Comparison of ENCODE assay signal across 8 cellular contexts in genomic region chr6:44304282-44305199, GRCh38. TPM values are rescaled to one million over a fixed set of nuclear protein-coding genes. Genes with fewer than 3 reads are reported as not detected.
DNase-seq lines count a peak whose midpoint lies in the region; ATAC-seq and TF ChIP-seq lines count a peak whose summit lies in the region.

No MANE protein-coding gene starts in this region.

- peak; percentile 93 for ATAC-seq in activated B cell treated with CpG ODN at 0.5 μM for 24 hours (ENCODE audit: low read depth)
- peak; percentile 61 for ATAC-seq in mucosa of descending colon

- H3K36me3 ChIP-seq in mucosa of descending colon (ENCODE audit: low read depth) (no peaks in the 10 kb centered on the region), uterus (no peaks in the 10 kb centered on the region)

- DNase-seq in Daoy (ENCODE audit: low read depth) (peak; percentile 63), HT-29 (ENCODE audit: low spot score) (peak; percentile 25), activated B cell treated with CpG ODN at 0.5 μM for 24 hours (peak; percentile 47), dermis microvascular lymphatic vessel endothelial cell (ENCODE audit: low read depth in 2 of 2) (peak; percentile 12 to 55), mucosa of descending colon (peak in 1 of 3 donors; percentile 32), uterus (no peak), NCI-H2107 treated with DMSO at 0.1 percent for 48 hours (lab: John Stamatoyannopoulos, UW; ENCODE audit: unreplicated experiment) (no peak), NCI-H187 (lab: John Stamatoyannopoulos, UW) (no peak)

- POLR2A ChIA-PET in activated B cell treated with CpG ODN at 0.5 μM for 24 hours (lab: Charles Lee): interaction anchor here (1.0 to 1.4 kb wide), 5 partner anchors 10 to 208 kb away, joined by 3 to 8 read pairs (median 5); partner anchors contain the start of gene HSP90AB1

- no peaks in the 10 kb centered on the region for H3K9me3 Mint-ChIP-seq in activated B cell treated with CpG ODN at 0.5 μM for 24 hours

- H3K4me3 ChIP-seq in mucosa of descending colon (no peak overlapping the region), uterus (no peak overlapping the region)

- TF ChIP-seq CTCF in activated B cell treated with CpG ODN at 0.5 μM for 24 hours (IDR thresholded peaks at IDR 0.05) (peak; percentile 33), mucosa of descending colon (IDR thresholded peaks at IDR 0.05) (peak; percentile 58), uterus (IDR thresholded peaks at IDR 0.05) (peak; percentile 43 to 63 (median 56))

- H3K27me3 Mint-ChIP-seq in activated B cell treated with CpG ODN at 0.5 μM for 24 hours: no peaks in the 10 kb centered on the region

- H3K27ac ChIP-seq in uterus: no peak overlapping the region

- no peaks in the 10 kb centered on the region for H3K4me1 ChIP-seq in mucosa of descending colon (ENCODE audit: low read depth)
- no peaks in the 10 kb centered on the region for H3K4me1 ChIP-seq in uterus

- H3K9me3 ChIP-seq in mucosa of descending colon (no peaks in the 10 kb centered on the region), uterus (no peaks in the 10 kb centered on the region)

- peaks cover 90% of the 10 kb centered on the region for H3K36me3 Mint-ChIP-seq in activated B cell treated with CpG ODN at 0.5 μM for 24 hours (ENCODE audit: low read depth)

- intact Hi-C loops in activated B cell treated with CpG ODN at 0.5 μM for 24 hours (cut with micrococcal nuclease) (loop anchor here (1.0 kb wide), 2 partner anchors 36 to 132 kb away; no protein-coding TSS in a partner anchor), mucosa of descending colon (cut with DNase I, micrococcal nuclease) (no loop called here), uterus (cut with DNase I; ENCODE audit: low total_unique reads) (no loop called here)

- no peak for TF ChIP-seq POLR2A in uterus (IDR thresholded peaks at IDR 0.05)

- no peak overlapping the region for H3K4me3 Mint-ChIP-seq in activated B cell treated with CpG ODN at 0.5 μM for 24 hours

- CTCF ChIA-PET in activated B cell treated with CpG ODN at 0.5 μM for 24 hours (lab: Charles Lee): interaction anchor here (0.7 to 5.7 kb wide), 13 partner anchors 8 to 209 kb away, joined by 3 to 81 read pairs (median 5); partner anchors contain the start of genes AARS2 and TMEM151B

- no peaks in the 10 kb centered on the region for H3K27me3 ChIP-seq in uterus

- H3K4me1 Mint-ChIP-seq in activated B cell treated with CpG ODN at 0.5 μM for 24 hours: no peaks in the 10 kb centered on the region

- no peak overlapping the region for H3K27ac Mint-ChIP-seq in activated B cell treated with CpG ODN at 0.5 μM for 24 hours

RNA-seq across cellular contexts. Expression of gene AARS2, which starts 8.6 kb away (rescaled TPM):
- total RNA-seq in Daoy (2014; rRNA removed; shearing (Covaris generic)): 37.9 and 38.2 TPM in 2 replicates
- 27.7 and 30.6 TPM in 2 replicates for total RNA-seq in HT-29 (2014; rRNA removed; shearing (Covaris generic))
- 19.1 and 22.4 TPM in 2 replicates for total RNA-seq in activated B cell treated with CpG ODN at 0.5 μM for 24 hours
- 10.7 and 12.6 TPM in 2 replicates for total RNA-seq in dermis microvascular lymphatic vessel endothelial cell
- 10 to 100 TPM; 12.5 to 21.1 (median 15.9) TPM for total RNA-seq in mucosa of descending colon
- 10 to 100 TPM; 14.1 to 24.7 (median 21.0) TPM for total RNA-seq in uterus

RNA-seq across cellular contexts. Expression of gene TMEM151B, which starts 34.3 kb away (rescaled TPM):
- 0.23 and 0.33 TPM in 2 replicates for total RNA-seq in Daoy (2014; rRNA removed; shearing (Covaris generic))
- total RNA-seq in HT-29 (2014; rRNA removed; shearing (Covaris generic)): not detected in 2 replicates
- total RNA-seq in activated B cell treated with CpG ODN at 0.5 μM for 24 hours: 0.10 TPM in 1 of 2 replicates, not detected in the other
- total RNA-seq in dermis microvascular lymphatic vessel endothelial cell: not detected in 2 replicates
- 1 to 10 TPM in 1 of 3 donors, under 1 TPM in 2; 0.17 to 1.4 (median 0.31) TPM for total RNA-seq in mucosa of descending colon
- under 1 TPM in 2 of 4 donors, not detected in 2; 0.09 to 0.21 TPM for total RNA-seq in uterus

RNA-seq across cellular contexts. Expression of gene SPATS1, which starts 37.9 kb away (rescaled TPM):
- not detected in 2 replicates for total RNA-seq in Daoy (2014; rRNA removed; shearing (Covaris generic))
- total RNA-seq in HT-29 (2014; rRNA removed; shearing (Covaris generic)): not detected in 2 replicates
- not detected in 2 replicates for total RNA-seq in activated B cell treated with CpG ODN at 0.5 μM for 24 hours
- not detected in 2 replicates for total RNA-seq in dermis microvascular lymphatic vessel endothelial cell
- total RNA-seq in mucosa of descending colon: not detected
- total RNA-seq in uterus: under 1 TPM in 1 of 4 donors, not detected in 3; 0.62 TPM

RNA-seq across cellular contexts. Expression of gene NFKBIE, which starts 39.2 kb away (rescaled TPM):
- total RNA-seq in Daoy (2014; rRNA removed; shearing (Covaris generic)): 42.3 and 56.3 TPM in 2 replicates
- 11.2 and 19.3 TPM in 2 replicates for total RNA-seq in HT-29 (2014; rRNA removed; shearing (Covaris generic))
- total RNA-seq in activated B cell treated with CpG ODN at 0.5 μM for 24 hours: 94.7 and 99.2 TPM in 2 replicates
- 9.6 and 15.0 TPM in 2 replicates for total RNA-seq in dermis microvascular lymphatic vessel endothelial cell
- 10 to 100 TPM in 2 of 3 donors, 1 to 10 TPM in 1; 8.7 to 13.4 (median 10.8) TPM for total RNA-seq in mucosa of descending colon
- 1 to 10 TPM; 1.3 to 5.9 (median 2.8) TPM for total RNA-seq in uterus

RNA-seq across cellular contexts. Expression of gene SLC35B2, which starts 47.2 kb away (rescaled TPM):
- 86.8 and 92.8 TPM in 2 replicates for total RNA-seq in Daoy (2014; rRNA removed; shearing (Covaris generic))
- 189 and 193 TPM in 2 replicates for total RNA-seq in HT-29 (2014; rRNA removed; shearing (Covaris generic))
- 27.0 and 29.1 TPM in 2 replicates for total RNA-seq in activated B cell treated with CpG ODN at 0.5 μM for 24 hours
- 38.0 and 54.6 TPM in 2 replicates for total RNA-seq in dermis microvascular lymphatic vessel endothelial cell
- 10 to 100 TPM; 24.9 to 38.0 (median 31.6) TPM for total RNA-seq in mucosa of descending colon
- total RNA-seq in uterus: 10 to 100 TPM in 3 of 4 donors, 1 to 10 TPM in 1; 5.9 to 39.5 (median 28.5) TPM

Comparison
In these comparisons a context has a peak if more than half of its experiments do, and no peak if none do; other contexts are left out.
1. DNase-seq: peak in Daoy (single experiment), HT-29 (single experiment), activated B cell treated with CpG ODN at 0.5 μM for 24 hours (single experiment) and dermis microvascular lymphatic vessel endothelial cell (2 of 2); none in uterus (0 of 2), NCI-H2107 treated with DMSO at 0.1 percent for 48 hours (single experiment) and NCI-H187 (0 of 2).
2. Peak in every context shown above with its lines, with median percentiles within 50 percentile points of each other: CTCF ChIP-seq.